In genomic region chrX:150944233-150944632, GRCh38 we compare ENCODE assay signal across 28 cellular contexts.
"Had no signal": no experiment of that assay in that cellular context is flagged by ENCODE, and none has a peak within 500 bp of the region (broad histone marks: within the 10 kb centered on the region; RNA-seq: fewer than 3 reads in every experiment).

No MANE protein-coding gene starts in this region.

- H3K4me3 Mint-ChIP-seq: naive thymus-derived CD8-positive, alpha-beta T cell; natural killer cell treated with Interleukin-12 subunit alpha and Interleukin-12 subunit beta and Interleukin-15 and Interleukin-18, amount 100 ng/mL, for 72 hours; nephron progenitor cell; neural crest cell; stimulated activated effector memory CD8-positive, alpha-beta T cell treated with anti-CD3 and anti-CD28 coated beads, Interleukin-12 subunit alpha, Interleukin-12 subunit beta, amount 100 ng/mL, for 72 hours; stimulated activated naive B cell treated with anti-CD40 and anti-IgM and Interleukin-4, amounts not matched to agents 10 μg/mL and 1 μg/mL and 100 μg/mL, for 72 hours; stimulated activated naive CD8-positive, alpha-beta T cell treated with anti-CD3 and anti-CD28 coated beads, Interleukin-15, Interleukin-2, amounts not matched to agents 100 ng/mL and 50 ng/mL, for 24 hours had no signal

- H3K9me3 Mint-ChIP-seq: naive thymus-derived CD8-positive, alpha-beta T cell; natural killer cell treated with Interleukin-12 subunit alpha and Interleukin-12 subunit beta and Interleukin-15 and Interleukin-18, amount 100 ng/mL, for 72 hours; stimulated activated effector memory CD8-positive, alpha-beta T cell treated with anti-CD3 and anti-CD28 coated beads, Interleukin-12 subunit alpha, Interleukin-12 subunit beta, amount 100 ng/mL, for 72 hours; stimulated activated naive B cell treated with anti-CD40 and anti-IgM and Interleukin-4, amounts not matched to agents 10 μg/mL and 1 μg/mL and 100 μg/mL, for 72 hours; stimulated activated naive CD8-positive, alpha-beta T cell treated with anti-CD3 and anti-CD28 coated beads, Interleukin-15, Interleukin-2, amounts not matched to agents 100 ng/mL and 50 ng/mL, for 24 hours had no signal

- H3K27me3 ChIP-seq: neutrophil, right lobe of liver, sigmoid colon, stomach, thyroid gland, tibial nerve, upper lobe of left lung, vagina had no signal

- H3K27ac Mint-ChIP-seq: natural killer cell treated with Interleukin-12 subunit alpha and Interleukin-12 subunit beta and Interleukin-15 and Interleukin-18, amount 100 ng/mL, for 72 hours; nephron progenitor cell; progenitor cell of endocrine pancreas; stimulated activated effector memory CD8-positive, alpha-beta T cell treated with anti-CD3 and anti-CD28 coated beads, Interleukin-12 subunit alpha, Interleukin-12 subunit beta, amount 100 ng/mL, for 72 hours; stimulated activated naive B cell treated with anti-CD40 and anti-IgM and Interleukin-4, amounts not matched to agents 10 μg/mL and 1 μg/mL and 100 μg/mL, for 72 hours; stimulated activated naive CD8-positive, alpha-beta T cell treated with anti-CD3 and anti-CD28 coated beads, Interleukin-15, Interleukin-2, amounts not matched to agents 100 ng/mL and 50 ng/mL, for 24 hours had no signal

- DNase-seq: naive thymus-derived CD8-positive, alpha-beta T cell; nephron progenitor cell; nucleus accumbens; pancreas; psoas muscle; right cardiac atrium; right lobe of liver; sigmoid colon; small intestine; stimulated activated CD4-positive, alpha-beta T cell treated with anti-CD3 and anti-CD28 coated beads, Interleukin-12 subunit alpha, Interleukin-12 subunit beta, amount 100 ng/mL, for 4 hours; stimulated activated CD4-positive, alpha-beta T cell treated with anti-CD3 and anti-CD28 coated beads, Interleukin-2, amount 100 ng/mL, for 24 hours; stimulated activated CD4-positive, alpha-beta T cell treated with anti-CD3 and anti-CD28 coated beads, Interleukin-2, amount 100 ng/mL, for 48 hours; stimulated activated CD4-positive, alpha-beta T cell treated with anti-CD3 and anti-CD28 coated beads, Interleukin-4, amount 100 ng/mL, for 24 hours; stimulated activated naive B cell treated with anti-CD40 and anti-IgM and Interleukin-4, amounts not matched to agents 10 μg/mL and 1 μg/mL and 100 μg/mL, for 72 hours; stimulated activated naive CD4-positive, alpha-beta T cell treated with Interleukin-2 at 50 U/mL for 16 hours; stomach; thyroid gland; trophoblast cell; upper lobe of left lung had no signal

- H3K27me3 Mint-ChIP-seq: stimulated activated naive CD8-positive, alpha-beta T cell treated with anti-CD3 and anti-CD28 coated beads, Interleukin-15, Interleukin-2, amounts not matched to agents 100 ng/mL and 50 ng/mL, for 24 hours had no signal

- H3K27ac ChIP-seq: neutrophil, pancreas, psoas muscle, right lobe of liver, sigmoid colon, stomach, thoracic aorta, thyroid gland, tibial nerve, upper lobe of left lung, vagina had no signal

- H3K36me3 Mint-ChIP-seq: naive thymus-derived CD8-positive, alpha-beta T cell; natural killer cell treated with Interleukin-12 subunit alpha and Interleukin-12 subunit beta and Interleukin-15 and Interleukin-18, amount 100 ng/mL, for 72 hours; stimulated activated effector memory CD8-positive, alpha-beta T cell treated with anti-CD3 and anti-CD28 coated beads, Interleukin-12 subunit alpha, Interleukin-12 subunit beta, amount 100 ng/mL, for 72 hours; stimulated activated naive B cell treated with anti-CD40 and anti-IgM and Interleukin-4, amounts not matched to agents 10 μg/mL and 1 μg/mL and 100 μg/mL, for 72 hours had no signal

- ATAC-seq: naive thymus-derived CD8-positive, alpha-beta T cell; natural killer cell treated with Interleukin-12 subunit alpha and Interleukin-12 subunit beta and Interleukin-15 and Interleukin-18, amount 100 ng/mL, for 72 hours; pancreas; psoas muscle; right cardiac atrium; right lobe of liver; stimulated activated effector memory CD8-positive, alpha-beta T cell treated with anti-CD3 and anti-CD28 coated beads, Interleukin-12 subunit alpha, Interleukin-12 subunit beta, amount 100 ng/mL, for 72 hours; stimulated activated naive B cell treated with anti-CD40 and anti-IgM and Interleukin-4, amounts not matched to agents 10 μg/mL and 1 μg/mL and 100 μg/mL, for 72 hours had no signal

- H3K4me1 ChIP-seq: pancreas, psoas muscle, right lobe of liver, sigmoid colon, stomach, thyroid gland, tibial nerve, upper lobe of left lung, vagina had no signal

- H3K4me3 ChIP-seq: pancreas, psoas muscle, right lobe of liver, sigmoid colon, stomach, thoracic aorta, thyroid gland, tibial nerve, upper lobe of left lung, vagina had no signal

- H3K9me3 ChIP-seq: neutrophil, pancreas, psoas muscle, right lobe of liver, sigmoid colon, stomach, thoracic aorta, thyroid gland, tibial nerve, upper lobe of left lung, vagina had no signal

- H3K36me3 ChIP-seq: neutrophil, pancreas, right lobe of liver, sigmoid colon, stomach, thoracic aorta, thyroid gland, tibial nerve, upper lobe of left lung, vagina had no signal

- H3K4me1 Mint-ChIP-seq: naive thymus-derived CD8-positive, alpha-beta T cell; neural crest cell; stimulated activated effector memory CD8-positive, alpha-beta T cell treated with anti-CD3 and anti-CD28 coated beads, Interleukin-12 subunit alpha, Interleukin-12 subunit beta, amount 100 ng/mL, for 72 hours; stimulated activated naive B cell treated with anti-CD40 and anti-IgM and Interleukin-4, amounts not matched to agents 10 μg/mL and 1 μg/mL and 100 μg/mL, for 72 hours had no signal
